Comparison of ENCODE assay signal across 22 cellular contexts in the genomic region with DNA sequence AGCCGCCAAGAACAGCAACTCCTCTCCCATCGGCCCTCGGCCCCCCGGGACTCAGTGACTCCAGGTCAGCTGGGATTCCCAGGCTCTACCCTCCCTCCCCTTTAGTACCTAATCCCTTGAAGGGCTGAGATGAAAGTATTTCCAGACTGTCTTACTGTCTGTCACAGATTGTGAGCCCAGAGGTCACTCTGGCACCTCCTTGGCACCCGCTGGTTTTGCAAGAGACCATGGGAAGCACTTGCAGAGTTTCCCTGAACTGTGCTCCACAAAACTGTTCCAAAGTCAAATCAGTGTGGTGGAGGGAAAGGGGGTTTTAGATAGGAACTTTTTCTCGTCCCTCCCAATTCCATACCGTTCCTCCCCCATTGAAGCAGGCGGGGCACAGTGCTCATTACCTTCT.
A peak's percentile ranks its signal among the peaks of the same experiment; 100 is the strongest.
DNase-seq lines count a peak whose midpoint lies in the region; ATAC-seq and TF ChIP-seq lines count a peak whose summit lies in the region.
"Had no signal": no experiment of that assay in that cellular context is flagged by ENCODE, and none has a peak within 500 bp of the region (broad histone marks: within the 10 kb centered on the region; RNA-seq: fewer than 3 reads in every experiment).

No MANE protein-coding gene starts in this region.

- H3K4me1 Mint-ChIP-seq in nephron: peaks cover 31% of the 10 kb centered on the region
- H3K4me1 Mint-ChIP-seq: activated CD4-positive, alpha-beta T cell treated with anti-CD3 and anti-CD28 coated beads, Interleukin-2, amount 10 ng/mL, durations not matched to agents 24 days and 14 days; activated naive CD4-positive, alpha-beta T cell treated with anti-CD3 and anti-CD28 coated beads, Interleukin-2, amount 50 U/mL, for 24 hours; CD8-positive, alpha-beta memory T cell; naive B cell had no signal

- DNase-seq in AG04450 (ENCODE audit: low read depth, low spot score) (no peak), NCI-H2171 treated with DMSO at 0.1 percent for 48 hours (lab: John Stamatoyannopoulos, UW) (no peak), activated gamma-delta T cell treated with Interleukin-2 at 50 U/mL for 16 hours (no peak), NCI-H69 (lab: John Stamatoyannopoulos, UW) (no peak)
- DNase-seq: activated CD4-positive, alpha-beta T cell treated with anti-CD3 and anti-CD28 coated beads, Interleukin-2, amount 10 ng/mL, durations not matched to agents 24 days and 14 days; brain microvascular endothelial cell; CD8-positive, alpha-beta memory T cell; EL; GM23248; hypothalamus; naive B cell; NCI-H1694 treated with DMSO at 0.1 percent for 48 hours; psoas muscle; SHP77; stimulated activated CD4-positive, alpha-beta T cell treated with anti-CD3 and anti-CD28 coated beads, Interleukin-15, amount 100 ng/mL, for 24 hours had no signal

- H3K36me3 Mint-ChIP-seq in nephron (ENCODE audit: low read depth): no peaks in the 10 kb centered on the region
- H3K36me3 Mint-ChIP-seq: CD8-positive, alpha-beta memory T cell had no signal

- POLR2A ChIA-PET in AG04450 (lab: Yijun Ruan, JAX): no interaction called here

- no peaks in the 10 kb centered on the region for H3K9me3 ChIP-seq in AG04450 (ENCODE audit: control insufficient read depth, insufficient read depth, low read length)
- H3K9me3 ChIP-seq in HUES64 (ENCODE audit: insufficient read depth, low read depth, low read length): no peaks in the 10 kb centered on the region; the same call in 1 of the 2 replicates
- H3K9me3 ChIP-seq in esophagus (ENCODE audit: control insufficient read depth in 2 of 2, insufficient read depth in 1 of 2, low read depth in 1 of 2, low read length in 1 of 2): no peaks in the 10 kb centered on the region
- H3K9me3 ChIP-seq: psoas muscle had no signal

- no peak for ATAC-seq in HG03439 (IDR thresholded peaks at IDR 0.05; ENCODE audit: unreplicated experiment)
- ATAC-seq: psoas muscle had no signal

- H3K27me3 Mint-ChIP-seq in nephron (ENCODE audit: low read depth): peaks cover 7% of the 10 kb centered on the region

- peaks cover 36% of the 10 kb centered on the region for H3K4me1 ChIP-seq in HUES64 (ENCODE audit: insufficient read depth, low read length)
- H3K4me1 ChIP-seq in esophagus (ENCODE audit: control insufficient read depth in 2 of 2, insufficient read depth in 2 of 2, low read length in 1 of 2): peaks cover 0 to 4% of the 10 kb centered on the region in 2 donors
- H3K4me1 ChIP-seq: psoas muscle had no signal

- 0 out of 2 replicates have a peak overlapping the region, but pooled peaks have one; percentile 12 for H3K9ac ChIP-seq in HUES64 (ENCODE audit: low read depth, low read length)
- H3K9ac ChIP-seq: GM23248 had no signal

- H3K27me3 ChIP-seq in AG04450 (ENCODE audit: control insufficient read depth, insufficient read depth, low read length) (no peaks in the 10 kb centered on the region), HUES64 (ENCODE audit: insufficient read depth, low read length) (no peaks in the 10 kb centered on the region), esophagus (ENCODE audit: control insufficient read depth in 1 of 2, insufficient read depth in 2 of 2, low read length in 2 of 2) (no peaks in the 10 kb centered on the region)
- H3K27me3 ChIP-seq: brain microvascular endothelial cell had no signal

- H3K27ac ChIP-seq in AG04450 (ENCODE audit: low read depth, low read length) (peak overlapping the region; percentile 39), HUES64 (ENCODE audit: low read depth, low read length) (0 out of 2 replicates have a peak overlapping the region, but pooled peaks have one; percentile 20), esophagus (ENCODE audit: low read depth in 2 of 2, low read length in 1 of 2) (peak overlapping the region; percentile 24 to 36)
- H3K27ac ChIP-seq: brain microvascular endothelial cell, GM23248, psoas muscle had no signal

- 27% methylated on average over 7 of the region's 8 CpGs for WGBS in HUES64
- 70 to 74% methylated on average over 8 of the region's 8 CpGs for WGBS in esophagus, 2 donors

- H3K9me3 Mint-ChIP-seq in nephron: peaks cover 4% of the 10 kb centered on the region
- H3K9me3 Mint-ChIP-seq: activated naive CD4-positive, alpha-beta T cell treated with anti-CD3 and anti-CD28 coated beads, Interleukin-2, amount 50 U/mL, for 24 hours; stimulated activated naive CD8-positive, alpha-beta T cell treated with anti-CD3 and anti-CD28 coated beads, Interleukin-15, Interleukin-2, amounts not matched to agents 100 ng/mL and 50 ng/mL, for 24 hours had no signal

- peak overlapping the region; percentile 49 to 75 (median 51) for H3K4me3 Mint-ChIP-seq in nephron
- H3K4me3 Mint-ChIP-seq: activated CD4-positive, alpha-beta T cell treated with anti-CD3 and anti-CD28 coated beads, Interleukin-2, amount 10 ng/mL, durations not matched to agents 24 days and 14 days; activated naive CD4-positive, alpha-beta T cell treated with anti-CD3 and anti-CD28 coated beads, Interleukin-2, amount 50 U/mL, for 24 hours; CD8-positive, alpha-beta memory T cell; naive B cell; stimulated activated naive CD8-positive, alpha-beta T cell treated with anti-CD3 and anti-CD28 coated beads, Interleukin-15, Interleukin-2, amounts not matched to agents 100 ng/mL and 50 ng/mL, for 24 hours; T-helper 2 cell treated with Interferon-gamma antibody and Interleukin-4, amounts not matched to agents 5 μg/mL and 100 μg/mL, for 36 hours had no signal

- H3K36me3 ChIP-seq in HUES64 (ENCODE audit: insufficient read depth, low read length): no peaks in the 10 kb centered on the region
- H3K36me3 ChIP-seq in esophagus (ENCODE audit: control insufficient read depth in 2 of 2, insufficient read depth in 2 of 2, low read length in 1 of 2): no peaks in the 10 kb centered on the region
- H3K36me3 ChIP-seq: brain microvascular endothelial cell had no signal

- no peak overlapping the region for H3K4me3 ChIP-seq in AG04450 (ENCODE audit: low read depth, low read length)
- H3K4me3 ChIP-seq in HUES64 (ENCODE audit: low read length): peak overlapping the region; percentile 32
- H3K4me3 ChIP-seq in esophagus (ENCODE audit: low read depth in 1 of 2, low read length in 2 of 2): no peak overlapping the region
- H3K4me3 ChIP-seq: GM23248, psoas muscle had no signal

- TF ChIP-seq CTCF in AG04450 (IDR thresholded peaks at IDR 0.05; ENCODE audit: low read depth, low read length) (no peak), nephron (IDR thresholded peaks at IDR 0.05; ENCODE audit: unreplicated experiment in 3 of 3) (no peak)

- peak overlapping the region; percentile 67 to 95 (median 92) for H3K27ac Mint-ChIP-seq in nephron
- H3K27ac Mint-ChIP-seq: activated CD4-positive, alpha-beta T cell treated with anti-CD3 and anti-CD28 coated beads, Interleukin-2, amount 10 ng/mL, durations not matched to agents 24 days and 14 days; activated naive CD4-positive, alpha-beta T cell treated with anti-CD3 and anti-CD28 coated beads, Interleukin-2, amount 50 U/mL, for 24 hours; naive B cell; stimulated activated naive CD8-positive, alpha-beta T cell treated with anti-CD3 and anti-CD28 coated beads, Interleukin-15, Interleukin-2, amounts not matched to agents 100 ng/mL and 50 ng/mL, for 24 hours; T-helper 2 cell treated with Interferon-gamma antibody and Interleukin-4, amounts not matched to agents 5 μg/mL and 100 μg/mL, for 36 hours had no signal

- CTCF ChIA-PET in AG04450 (lab: Charles Lee): interaction anchor here (0.7 kb wide), 1 partner anchor 1025 kb away, joined by 3 read pairs; no protein-coding TSS in a partner anchor
